Comparison of ENCODE assay signal across 1 cellular context in genomic region chr12:10095971-10096370, GRCh38.
TF ChIP-seq lines count a peak whose summit lies in the region.

No MANE protein-coding gene starts in this region.

TF ChIP-seq in HEK293, 187 proteins besides CTCF, POLR2A, EP300 and RAD21 (continued from another document):
- TF ChIP-seq ZNF513 (tag by site-specific recombination; IDR thresholded peaks at IDR 0.05): no peak
TF ChIP-seq in HEK293: peak in this region for 1.
